In genomic region chr15:70633394-70633793, GRCh38 we compare ENCODE assay signal across 19 cellular contexts.
DNase-seq lines count a peak whose midpoint lies in the region; ATAC-seq and TF ChIP-seq lines count a peak whose summit lies in the region.
"Had no signal": no experiment of that assay in that cellular context is flagged by ENCODE, and none has a peak within 500 bp of the region (broad histone marks: within the 10 kb centered on the region; RNA-seq: fewer than 3 reads in every experiment).

No MANE protein-coding gene starts in this region.

- H3K4me3 Mint-ChIP-seq in Caco-2 (ENCODE audit: unreplicated experiment) = peak overlapping the region; percentile 44
- H3K4me3 Mint-ChIP-seq: CD4-positive, CD25-positive, alpha-beta regulatory T cell; central memory CD8-positive, alpha-beta T cell; natural killer cell; T-helper 1 cell treated with Interleukin-12 subunit alpha and Interleukin-12 subunit beta and Interleukin-4 antibody, amounts not matched to agents 30 μg/mL and 1 μg/mL, for 36 hours had no signal

- H3K27ac Mint-ChIP-seq in Caco-2 (ENCODE audit: unreplicated experiment) = peak overlapping the region; percentile 80
- H3K27ac Mint-ChIP-seq: CD4-positive, CD25-positive, alpha-beta regulatory T cell; natural killer cell; T-helper 1 cell treated with Interleukin-12 subunit alpha and Interleukin-12 subunit beta and Interleukin-4 antibody, amounts not matched to agents 30 μg/mL and 1 μg/mL, for 36 hours had no signal

- no peaks in the 10 kb centered on the region for H3K79me2 ChIP-seq in mesendoderm (ENCODE audit: control insufficient read depth, insufficient read depth, low read length)

- no peak overlapping the region for H2BK5ac ChIP-seq in mesendoderm (ENCODE audit: low read length)

- no TSS peak for BruUV-seq in Caco-2 (replicated peaks; lab: Mats Ljungman, UMichigan)

- WGBS in ectodermal cell, 2 experiments = 31 to 32% methylated on average over 8 of the region's 8 CpGs
- no CpG with 5 or more reads among the region's 8 CpGs for WGBS in mesendoderm (ENCODE audit: extremely low coverage, insufficient coverage, low lambda C conversion rate)

- H3K4me1 Mint-ChIP-seq in Caco-2 (ENCODE audit: low read depth, unreplicated experiment) = peaks cover 40% of the 10 kb centered on the region

- H3K9me3 ChIP-seq in Caco-2 (no peaks in the 10 kb centered on the region), ectodermal cell (ENCODE audit: control insufficient read depth, low read length) (no peaks in the 10 kb centered on the region)
- H3K9me3 ChIP-seq: esophagus squamous epithelium, upper lobe of right lung had no signal

- H3K36me3 ChIP-seq in Caco-2 (ENCODE audit: control insufficient read depth, insufficient read depth, low read length) = no peaks in the 10 kb centered on the region
- H3K36me3 ChIP-seq in ectodermal cell (ENCODE audit: control insufficient read depth, insufficient read depth, low read length) = no peaks in the 10 kb centered on the region
- no peaks in the 10 kb centered on the region for H3K36me3 ChIP-seq in mesendoderm (ENCODE audit: control insufficient read depth, insufficient read depth, low read length)
- H3K36me3 ChIP-seq: esophagus squamous epithelium, upper lobe of right lung had no signal

- no peaks in the 10 kb centered on the region for H3K9me3 Mint-ChIP-seq in Caco-2 (ENCODE audit: unreplicated experiment)
- H3K9me3 Mint-ChIP-seq: CD4-positive, CD25-positive, alpha-beta regulatory T cell; central memory CD8-positive, alpha-beta T cell; natural killer cell; T-helper 1 cell treated with Interleukin-12 subunit alpha and Interleukin-12 subunit beta and Interleukin-4 antibody, amounts not matched to agents 30 μg/mL and 1 μg/mL, for 36 hours had no signal

- H3K23ac ChIP-seq in mesendoderm (ENCODE audit: low read length) = no peak overlapping the region

- H3K27me3 ChIP-seq in Caco-2 (replicated peaks; ENCODE audit: control insufficient read depth, insufficient read depth, low read length) = no peaks in the 10 kb centered on the region
- H3K27me3 ChIP-seq in ectodermal cell (ENCODE audit: control insufficient read depth, insufficient read depth, low read length, poor library complexity, severe bottlenecking) = no peaks in the 10 kb centered on the region
- no peaks in the 10 kb centered on the region for H3K27me3 ChIP-seq in mesendoderm (ENCODE audit: insufficient read depth, low read length, poor library complexity)
- H3K27me3 ChIP-seq: upper lobe of right lung had no signal

- H3K4me2 ChIP-seq in mesendoderm (ENCODE audit: low read length) = no peak overlapping the region

- peak in 1 of 2 experiments; percentile 22 for DNase-seq in Caco-2
- peak; percentile 16 for DNase-seq in MV-4-11 (lab: John Stamatoyannopoulos, UW)
- peak; percentile 26 for DNase-seq in mesendoderm
- DNase-seq in activated CD4-positive, alpha-beta T cell treated with anti-CD3 and anti-CD28 coated beads for 4 hours = no peak
- no peak for DNase-seq in stimulated activated CD4-positive, alpha-beta T cell treated with anti-CD3 and anti-CD28 coated beads, Interleukin-1b, Interleukin-23, amount 100 ng/mL, for 48 hours
- DNase-seq: ACHN; activated CD4-positive, CD25-positive, alpha-beta regulatory T cell treated with anti-CD3 and anti-CD28 coated beads, Interleukin-2, amount 50 U/mL, for 72 hours; activated effector memory CD4-positive, alpha-beta T cell treated with anti-CD3 and anti-CD28 coated beads, Interleukin-2, amount 50 U/mL, for 16 hours; CD4-positive, CD25-positive, alpha-beta regulatory T cell; esophagus squamous epithelium; natural killer cell; NCI-H524; stimulated activated naive CD4-positive, alpha-beta T cell treated with Interleukin-2 at 50 U/mL for 16 hours; upper lobe of right lung had no signal

- peak overlapping the region; percentile 36 for H3K27ac ChIP-seq in ectodermal cell (ENCODE audit: insufficient read depth, low read depth, low read length, poor library complexity, severe bottlenecking)
- no peak overlapping the region for H3K27ac ChIP-seq in mesendoderm (ENCODE audit: low read depth, low read length)
- H3K27ac ChIP-seq: upper lobe of right lung had no signal

- H2BK120ac ChIP-seq in mesendoderm (ENCODE audit: low read depth, low read length) = no peak overlapping the region

- POLR2A ChIA-PET in Caco-2 (lab: Charles Lee) = no interaction called here

- peaks cover 6% of the 10 kb centered on the region for H3K36me3 Mint-ChIP-seq in Caco-2 (ENCODE audit: insufficient read depth, unreplicated experiment)
- H3K36me3 Mint-ChIP-seq: CD4-positive, CD25-positive, alpha-beta regulatory T cell; natural killer cell had no signal

- no peak overlapping the region for H3K18ac ChIP-seq in mesendoderm (ENCODE audit: low read length)

- no peak overlapping the region for H3K56ac ChIP-seq in mesendoderm (ENCODE audit: low read length)

- intact Hi-C loops in Caco-2 (cut with micrococcal nuclease; ENCODE audit: unreplicated experiment) = loop anchor here (1.0 to 2.0 kb wide), 3 partner anchors 16 to 49 kb away; no protein-coding TSS in a partner anchor

- CTCF ChIA-PET in Caco-2 (lab: Charles Lee) = interaction anchor here (1.0 to 2.3 kb wide), 3 partner anchors 27 to 116 kb away, joined by 3 to 12 read pairs (median 4); no protein-coding TSS in a partner anchor

- H3K9ac ChIP-seq in mesendoderm (ENCODE audit: low read length) = no peak overlapping the region

- no peak for TF ChIP-seq CTCF in Caco-2 (IDR thresholded peaks at IDR 0.05; ENCODE audit: insufficient read depth in 1 of 2, low read depth in 1 of 2, low read length in 1 of 2, severe bottlenecking in 1 of 2, unreplicated experiment in 1 of 2)

- H2BK15ac ChIP-seq in mesendoderm (replicated peaks; ENCODE audit: low read depth) = no peak overlapping the region

- H2AK5ac ChIP-seq in mesendoderm (ENCODE audit: low read length) = no peak overlapping the region

- ATAC-seq in HG03025 (IDR thresholded peaks at IDR 0.05; ENCODE audit: low FRiP score, unreplicated experiment) = no peak
- ATAC-seq in GM21381 (IDR thresholded peaks at IDR 0.05; ENCODE audit: unreplicated experiment) = no peak
- ATAC-seq: natural killer cell, upper lobe of right lung had no signal

- H3K4me1 ChIP-seq in Caco-2 = peaks cover 38% of the 10 kb centered on the region
- peaks cover 13% of the 10 kb centered on the region for H3K4me1 ChIP-seq in ectodermal cell (ENCODE audit: control insufficient read depth, insufficient read depth, low read length)
- peaks cover 8% of the 10 kb centered on the region for H3K4me1 ChIP-seq in mesendoderm (ENCODE audit: control insufficient read depth, low read depth, low read length)
- H3K4me1 ChIP-seq: upper lobe of right lung had no signal

- no peaks in the 10 kb centered on the region for H3K27me3 Mint-ChIP-seq in Caco-2 (ENCODE audit: insufficient read depth, unreplicated experiment)

- H4K8ac ChIP-seq in mesendoderm (ENCODE audit: low read depth, low read length) = no peak overlapping the region

- H3K79me1 ChIP-seq in mesendoderm (ENCODE audit: low read length) = no peaks in the 10 kb centered on the region

- no peak overlapping the region for H4K5ac ChIP-seq in mesendoderm (ENCODE audit: low read length)

- no peak overlapping the region for H3K4ac ChIP-seq in mesendoderm (ENCODE audit: low read depth, low read length)

- H3K4me3 ChIP-seq in Caco-2 (ENCODE audit: low read depth, low read length) (no peak overlapping the region), ectodermal cell (ENCODE audit: insufficient read depth, low read depth, low read length) (no peak overlapping the region), mesendoderm (ENCODE audit: low read length) (no peak overlapping the region)
- H3K4me3 ChIP-seq: esophagus squamous epithelium, upper lobe of right lung had no signal

Comparison
In these comparisons a context has a peak if more than half of its experiments do, and no peak if none do; other contexts are left out.
1. DNase-seq: peak in MV-4-11 (single experiment) and mesendoderm (single experiment); none in activated CD4-positive, alpha-beta T cell treated with anti-CD3 and anti-CD28 coated beads for 4 hours (0 of 2) and stimulated activated CD4-positive, alpha-beta T cell treated with anti-CD3 and anti-CD28 coated beads, Interleukin-1b, Interleukin-23, amount 100 ng/mL, for 48 hours (single experiment).